ENCODE assay signal across 20 cellular contexts in genomic region chr22:22425783-22426624, GRCh38.
DNase-seq lines count a peak whose midpoint lies in the region; ATAC-seq, FAIRE-seq and TF ChIP-seq lines count a peak whose summit lies in the region.
"Had no signal": no experiment of that assay in that cellular context is flagged by ENCODE, and none has a peak within 500 bp of the region (broad histone marks: within the 10 kb centered on the region; RNA-seq: fewer than 3 reads in every experiment).

No MANE protein-coding gene starts in this region.

- no peak overlapping the region for H2BK5ac ChIP-seq in neuronal stem cell (ENCODE audit: low read length)

- H3K23ac ChIP-seq in neuronal stem cell (ENCODE audit: low read depth, low read length, poor library complexity) = peak overlapping the region; percentile 12

- no peaks in the 10 kb centered on the region for H3K79me1 ChIP-seq in neuronal stem cell (ENCODE audit: low read depth, low read length)

- no peak for TF ChIP-seq POLR2A in vagina (IDR thresholded peaks at IDR 0.05)

- no peaks in the 10 kb centered on the region for H3K27me3 ChIP-seq in right atrium auricular region
- H3K27me3 ChIP-seq in neuronal stem cell (ENCODE audit: control insufficient read depth in 3 of 3, insufficient read depth in 3 of 3, low read depth in 1 of 3, low read length in 3 of 3) = peaks cover 2 to 23% (median 10%) of the 10 kb centered on the region in 3 experiments
- no peaks in the 10 kb centered on the region for H3K27me3 ChIP-seq in vagina

- H3K4ac ChIP-seq in neuronal stem cell (ENCODE audit: low read length) = no peak overlapping the region

- WGBS in neuronal stem cell (ENCODE audit: extremely low coverage in 2 of 2, insufficient read length in 2 of 2, insufficient replicate concordance in 1 of 2), 2 donors = no CpG with 5 or more reads among the region's 8 CpGs

- H3K9me3 ChIP-seq in right atrium auricular region = no peaks in the 10 kb centered on the region
- no peaks in the 10 kb centered on the region for H3K9me3 ChIP-seq in neuronal stem cell (replicated peaks in 1 of 2; ENCODE audit: control insufficient read depth in 2 of 2, insufficient read depth in 1 of 2, low read depth in 1 of 2, low read length in 2 of 2)
- no peaks in the 10 kb centered on the region for H3K9me3 ChIP-seq in vagina
- H3K9me3 ChIP-seq: Caco-2, SJSA1 had no signal

- intact Hi-C loops in left ventricle myocardium superior (cut with micrococcal nuclease) (no loop called here), vagina (cut with DNase I) (no loop called here)

- H3K4me1 ChIP-seq in right atrium auricular region = no peaks in the 10 kb centered on the region
- H3K4me1 ChIP-seq in neuronal stem cell (ENCODE audit: control insufficient read depth in 2 of 2, insufficient read depth in 1 of 2, low read depth in 1 of 2, low read length in 2 of 2) = peaks cover 3% of the 10 kb centered on the region in 2 donors
- no peaks in the 10 kb centered on the region for H3K4me1 ChIP-seq in vagina
- H3K4me1 ChIP-seq: Caco-2, SJSA1 had no signal

- no peak overlapping the region for H4K8ac ChIP-seq in neuronal stem cell (ENCODE audit: low read depth, low read length)

- H3K27ac ChIP-seq in right atrium auricular region (no peak overlapping the region), neuronal stem cell (replicated peaks; ENCODE audit: low read length) (no peak overlapping the region), vagina (no peak overlapping the region)
- H3K27ac ChIP-seq: C4-2B, GM23248, HL-60, SJSA1 had no signal

- no peak overlapping the region for H2AK5ac ChIP-seq in neuronal stem cell (ENCODE audit: low read depth, low read length)

- TF ChIP-seq CTCF in right atrium auricular region (IDR thresholded peaks at IDR 0.05) (no peak), vagina (IDR thresholded peaks at IDR 0.05) (no peak), D721Med (IDR thresholded peaks at IDR 0.05; ENCODE audit: insufficient read depth, missing control alignments) (no peak)

- no peak overlapping the region for H3K4me3 ChIP-seq in right atrium auricular region
- no peak overlapping the region for H3K4me3 ChIP-seq in neuronal stem cell (ENCODE audit: low read length in 2 of 2)
- H3K4me3 ChIP-seq in vagina = no peak overlapping the region
- H3K4me3 ChIP-seq: GM23248, SJSA1 had no signal

- no peak for FAIRE-seq in D721Med (lab: Jason Lieb, UNC)
- FAIRE-seq: A204.1, HTR-8/SVneo had no signal

- no peak overlapping the region for H4K91ac ChIP-seq in neuronal stem cell (ENCODE audit: low read depth, low read length, poor library complexity)

- H2BK120ac ChIP-seq in neuronal stem cell (ENCODE audit: low read depth, low read length) = no peak overlapping the region

- ATAC-seq in left ventricle myocardium superior = peak; percentile 69
- ATAC-seq in GM19324 (IDR thresholded peaks at IDR 0.05; ENCODE audit: low FRiP score, unreplicated experiment) = no peak
- no peak for ATAC-seq in HG03432 (IDR thresholded peaks at IDR 0.05; ENCODE audit: unreplicated experiment)

- peak overlapping the region; percentile 42 for H2AFZ ChIP-seq in neuronal stem cell (ENCODE audit: low read length)
- H2AFZ ChIP-seq: GM23248 had no signal

- peak overlapping the region; percentile 56 for H3K14ac ChIP-seq in neuronal stem cell (ENCODE audit: low read length)

- H2BK12ac ChIP-seq in neuronal stem cell (ENCODE audit: low read length) = peak overlapping the region; percentile 7

- no peaks in the 10 kb centered on the region for H3K36me3 ChIP-seq in right atrium auricular region
- no peaks in the 10 kb centered on the region for H3K36me3 ChIP-seq in neuronal stem cell (replicated peaks in 1 of 2; ENCODE audit: control insufficient read depth in 2 of 2, insufficient read depth in 2 of 2, low read length in 2 of 2)
- H3K36me3 ChIP-seq in vagina = no peaks in the 10 kb centered on the region
- H3K36me3 ChIP-seq: SJSA1 had no signal

- H3K18ac ChIP-seq in neuronal stem cell (ENCODE audit: low read length) = no peak overlapping the region

- no peak overlapping the region for H2BK15ac ChIP-seq in neuronal stem cell (ENCODE audit: low read length)

- no peak overlapping the region for H3K9ac ChIP-seq in neuronal stem cell (ENCODE audit: low read depth, low read length, poor library complexity)
- H3K9ac ChIP-seq: GM23248 had no signal

- no peak overlapping the region for H3K4me2 ChIP-seq in neuronal stem cell (ENCODE audit: insufficient read depth, low read length, poor library complexity, severe bottlenecking)

- no peak for DNase-seq in left ventricle myocardium superior
- no peak for DNase-seq in right atrium auricular region (ENCODE audit: low spot score)
- peak; percentile 1 for DNase-seq in cerebellar cortex (ENCODE audit: low spot score)
- DNase-seq in neuronal stem cell (ENCODE audit: low spot score) = no peak
- DNase-seq in vagina (ENCODE audit: extremely low spot score in 2 of 2) = peak; percentile 40 to 70
- DNase-seq in D721Med (ENCODE audit: insufficient read length, low spot score) = no peak
- DNase-seq: Caco-2, GM23248, HCEC 1CT, NCI-H187, NCI-H226, NCI-H526, RPMI8226 had no signal

Comparison
In these comparisons a context has a peak if more than half of its experiments do, and no peak if none do; other contexts are left out.
1. DNase-seq: peak in cerebellar cortex (single experiment) and vagina (2 of 2); none in left ventricle myocardium superior (single experiment), right atrium auricular region (single experiment), neuronal stem cell (single experiment) and D721Med (single experiment).